Comparison of ENCODE assay signal across 24 cellular contexts in the genomic region with DNA sequence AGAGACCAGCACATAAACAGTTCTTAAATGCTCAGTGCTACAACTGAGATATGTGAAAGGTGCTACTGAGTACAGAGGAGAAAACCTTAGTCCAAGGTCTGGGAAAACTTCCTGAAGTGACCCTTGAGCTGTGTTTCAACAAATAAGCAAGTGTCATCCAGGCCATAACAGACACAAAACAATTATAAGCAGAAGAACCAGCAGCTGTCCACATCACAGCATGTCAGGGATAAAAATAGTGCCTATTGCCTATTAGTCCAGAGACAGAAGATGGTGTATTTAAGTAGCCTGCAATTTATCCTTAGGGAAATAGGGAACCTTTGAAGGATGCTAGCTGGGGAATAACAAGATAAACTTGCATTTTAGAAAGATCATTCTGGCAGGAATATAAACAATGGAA.
"Had no signal": no experiment of that assay in that cellular context is flagged by ENCODE, and none has a peak within 500 bp of the region (broad histone marks: within the 10 kb centered on the region; RNA-seq: fewer than 3 reads in every experiment).

No MANE protein-coding gene starts in this region.

- ATAC-seq: esophagus mucosa; gastrocnemius medialis; left lobe of liver; naive thymus-derived CD4-positive, alpha-beta T cell; right cardiac atrium; stimulated activated naive B cell treated with anti-CD40 and anti-IgM and Interleukin-4, amounts not matched to agents 10 μg/mL and 1 μg/mL and 100 μg/mL, for 72 hours had no signal

- H3K4me2 ChIP-seq: neural progenitor cell had no signal

- DNase-seq: colonic mucosa; effector CD8-positive, alpha-beta T cell; endodermal cell; foreskin fibroblast; gastrocnemius medialis; head of caudate nucleus; kidney; naive thymus-derived CD4-positive, alpha-beta T cell; nucleus accumbens; posterior cingulate gyrus; psoas muscle; right cardiac atrium; small intestine; stimulated activated CD4-positive, alpha-beta T cell treated with anti-CD3 and anti-CD28 coated beads, Interleukin-15, amount 100 ng/mL, for 24 hours; stimulated activated CD4-positive, alpha-beta T cell treated with anti-CD3 and anti-CD28 coated beads, Interleukin-2, amount 100 ng/mL, for 48 hours; stimulated activated naive B cell treated with anti-CD40 and anti-IgM and Interleukin-4, amounts not matched to agents 10 μg/mL and 1 μg/mL and 100 μg/mL, for 72 hours; transverse colon had no signal

- H3K4me3 ChIP-seq: colonic mucosa, gastrocnemius medialis, lung, neural progenitor cell, psoas muscle, suprapubic skin, transverse colon, vagina had no signal

- H3K9ac ChIP-seq: neural progenitor cell had no signal

- H3K27ac ChIP-seq: colonic mucosa, epithelial cell of prostate, gastrocnemius medialis, neural progenitor cell, psoas muscle, suprapubic skin, transverse colon, vagina had no signal

- H3K4me1 ChIP-seq: vagina had no signal

- H3K36me3 ChIP-seq: colonic mucosa, gastrocnemius medialis, neural progenitor cell, suprapubic skin, transverse colon, vagina had no signal

- H3K9me3 ChIP-seq: colonic mucosa, gastrocnemius medialis, psoas muscle, suprapubic skin, transverse colon, vagina had no signal

- H3K27me3 ChIP-seq: colonic mucosa, gastrocnemius medialis, suprapubic skin, transverse colon, vagina had no signal

- H2AFZ ChIP-seq: neural progenitor cell had no signal

- FAIRE-seq: kidney, small intestine had no signal
